In genomic region chr6:32174416-32174815, GRCh38 we compare ENCODE assay signal across 1 cellular context.
TF ChIP-seq lines count a peak whose summit lies in the region.

No MANE protein-coding gene starts in this region.

TF ChIP-seq in HCT116, 20 proteins besides CTCF, POLR2A, EP300 and RAD21 (continued from another document):
- no peak for TF ChIP-seq FOSL1 (IDR thresholded peaks at IDR 0.05; ENCODE audit: low read depth)
